9 cellular contexts compared by ENCODE assay signal in genomic region chr3:12965999-12966846, GRCh38.
DNase-seq lines count a peak whose midpoint lies in the region; ATAC-seq, FAIRE-seq and TF ChIP-seq lines count a peak whose summit lies in the region.
"Had no signal": no experiment of that assay in that cellular context is flagged by ENCODE, and none has a peak within 500 bp of the region (broad histone marks: within the 10 kb centered on the region; RNA-seq: fewer than 3 reads in every experiment).

No MANE protein-coding gene starts in this region.

- H3K4me1 Mint-ChIP-seq in activated CD4-positive, alpha-beta T cell treated with anti-CD3 and anti-CD28 coated beads, Interleukin-2, amount 10 ng/mL, durations not matched to agents 7 days and 5 days, result peaks cover 68% of the 10 kb centered on the region

- TF ChIP-seq EP300 in K562 (IDR thresholded peaks at IDR 0.05; ENCODE audit: low read length), result no peak

- DNase-seq in activated CD4-positive, alpha-beta T cell treated with anti-CD3 and anti-CD28 coated beads, Interleukin-2, amount 10 ng/mL, durations not matched to agents 7 days and 5 days, result no peak
- DNase-seq in activated CD4-positive, alpha-beta T cell treated with anti-CD3 and anti-CD28 coated beads for 1 hour, result no peak
- DNase-seq in K562 (ENCODE audit: extremely low read depth in 1 of 4, low spot score in 3 of 4), result no peak
- DNase-seq in lower lobe of right lung, result no peak
- DNase-seq in tibial artery, result no peak
- no peak for DNase-seq in NK-92 (lab: John Stamatoyannopoulos, UW; ENCODE audit: unreplicated experiment)
- no peak for DNase-seq in dedifferentiated amniotic fluid mesenchymal stem cell (ENCODE audit: extremely low spot score)
- DNase-seq in NCI-H128 (lab: John Stamatoyannopoulos, UW; ENCODE audit: unreplicated experiment), result no peak
- DNase-seq: NCI-H446 had no signal

- H3K4me3 ChIP-seq in K562, result peak overlapping the region; percentile 80
- peak overlapping the region; percentile 88 for H3K4me3 ChIP-seq in lower lobe of right lung
- H3K4me3 ChIP-seq in tibial artery, result peak overlapping the region; percentile 97 to 99

- H3K36me3 ChIP-seq in K562 (ENCODE audit: control insufficient read depth, insufficient read depth, low read length) (peaks cover 23% of the 10 kb centered on the region; the same call in 2 of the 3 replicates), lower lobe of right lung (peaks cover 5% of the 10 kb centered on the region), tibial artery (no peaks in the 10 kb centered on the region)

- in situ Hi-C loops in K562 (cut with MboI), result no loop called here

- H3K9me3 ChIP-seq in K562 (replicated peaks; ENCODE audit: control insufficient read depth, insufficient read depth, low read depth, low read length) (no peaks in the 10 kb centered on the region), lower lobe of right lung (no peaks in the 10 kb centered on the region), tibial artery (no peaks in the 10 kb centered on the region)

- H3K27ac Mint-ChIP-seq in activated CD4-positive, alpha-beta T cell treated with anti-CD3 and anti-CD28 coated beads, Interleukin-2, amount 10 ng/mL, durations not matched to agents 7 days and 5 days, result no peak overlapping the region

- no peak overlapping the region; the same call in 1 of the 2 replicates for H2AFZ ChIP-seq in K562 (ENCODE audit: low read depth, low read length)

- TSS peak; percentile 34 for BruUV-seq in K562 (replicated peaks; lab: Mats Ljungman, UMichigan)

- H3K27me3 ChIP-seq in K562 (ENCODE audit: control insufficient read depth in 2 of 2, insufficient read depth in 2 of 2, low read length in 2 of 2), result no peaks in the 10 kb centered on the region
- H3K27me3 ChIP-seq in lower lobe of right lung (ENCODE audit: low read depth), result no peaks in the 10 kb centered on the region
- no peaks in the 10 kb centered on the region for H3K27me3 ChIP-seq in tibial artery

- no peaks in the 10 kb centered on the region for H3K9me3 Mint-ChIP-seq in activated CD4-positive, alpha-beta T cell treated with anti-CD3 and anti-CD28 coated beads, Interleukin-2, amount 10 ng/mL, durations not matched to agents 7 days and 5 days

- TF ChIP-seq RAD21 in K562 (CRISPR knock-in tag; conservative IDR thresholded peaks at IDR 0.05 in 1 of 2, IDR thresholded peaks at IDR 0.05 in 1 of 2), result no peak

- peak overlapping the region; percentile 94 for H3K4me2 ChIP-seq in K562 (ENCODE audit: insufficient read depth, low read length)

- CTCF ChIA-PET in activated CD4-positive, alpha-beta T cell treated with anti-CD3 and anti-CD28 coated beads, Interleukin-2, amount 10 ng/mL, durations not matched to agents 7 days and 5 days (lab: Charles Lee), result interaction anchor here (0.6 to 2.4 kb wide), 7 partner anchors 18 to 414 kb away, joined by 3 to 13 read pairs (median 3); no protein-coding TSS in a partner anchor
- CTCF ChIA-PET in K562 (lab: Yijun Ruan, JAX; ENCODE audit: low intra/inter-chr PET ratio), result no interaction called here

- 54% methylated on average over 11 of the region's 11 CpGs for WGBS in K562 (ENCODE audit: insufficient coverage, low coverage, missing lambda C conversion rate)

- H3K9me1 ChIP-seq in K562 (ENCODE audit: control insufficient read depth, insufficient read depth, low read length), result peaks cover 21% of the 10 kb centered on the region

- H3K4me3 Mint-ChIP-seq in activated CD4-positive, alpha-beta T cell treated with anti-CD3 and anti-CD28 coated beads, Interleukin-2, amount 10 ng/mL, durations not matched to agents 7 days and 5 days, result peak overlapping the region; percentile 49

- peaks cover 62% of the 10 kb centered on the region for H3K79me2 ChIP-seq in K562 (ENCODE audit: control insufficient read depth, insufficient read depth, low read length)

- H3K4me1 ChIP-seq in K562 (replicated peaks in 1 of 2; ENCODE audit: control insufficient read depth in 2 of 2, insufficient read depth in 2 of 2, low read length in 2 of 2), result peaks cover 55 to 56% of the 10 kb centered on the region in 2 experiments
- H3K4me1 ChIP-seq in lower lobe of right lung, result peaks cover 67% of the 10 kb centered on the region
- peaks cover under 1 to 79% (median 76%) of the 10 kb centered on the region in 4 donors for H3K4me1 ChIP-seq in tibial artery

- TF ChIP-seq POLR2A in K562 (conservative IDR thresholded peaks at IDR 0.05), result no peak

- no peak for ATAC-seq in K562
- ATAC-seq in lower lobe of right lung, result no peak

- peak overlapping the region; percentile 69 to 96 for H3K9ac ChIP-seq in K562 (ENCODE audit: insufficient read depth in 1 of 2, low read depth in 2 of 2, low read length in 2 of 2)

- POLR2A ChIA-PET in activated CD4-positive, alpha-beta T cell treated with anti-CD3 and anti-CD28 coated beads, Interleukin-2, amount 10 ng/mL, durations not matched to agents 7 days and 5 days (lab: Charles Lee), result no interaction called here
- POLR2A ChIA-PET in K562 (lab: Yijun Ruan, JAX), result interaction anchor here (0.6 to 2.0 kb wide), 10 partner anchors 9 to 1457 kb away, joined by 3 to 9 read pairs (median 4); no protein-coding TSS in a partner anchor

- TF ChIP-seq CTCF in K562 (IDR thresholded peaks at IDR 0.05 in 2 of 3, conservative IDR thresholded peaks at IDR 0.05 in 1 of 3; ENCODE audit: insufficient read depth in 2 of 3, low read depth in 1 of 3, low read length in 3 of 3), result no peak
- TF ChIP-seq CTCF in lower lobe of right lung (IDR thresholded peaks at IDR 0.05), result no peak
- TF ChIP-seq CTCF in tibial artery (IDR thresholded peaks at IDR 0.05), result no peak

- no peaks in the 10 kb centered on the region for H3K27me3 Mint-ChIP-seq in activated CD4-positive, alpha-beta T cell treated with anti-CD3 and anti-CD28 coated beads, Interleukin-2, amount 10 ng/mL, durations not matched to agents 7 days and 5 days

- intact Hi-C loops in K562 (cut with micrococcal nuclease) (no loop called here), lower lobe of right lung (cut with DNase I) (no loop called here), tibial artery (cut with DNase I; ENCODE audit: low total_unique reads) (no loop called here)

- H3K27ac ChIP-seq in K562 (ENCODE audit: extremely low read depth, low read depth, low read length) (no peak overlapping the region; the same call in 2 of the 3 replicates), lower lobe of right lung (peak overlapping the region; percentile 80), tibial artery (peak overlapping the region; percentile 91 to 94)

- peaks cover 16% of the 10 kb centered on the region for H3K36me3 Mint-ChIP-seq in activated CD4-positive, alpha-beta T cell treated with anti-CD3 and anti-CD28 coated beads, Interleukin-2, amount 10 ng/mL, durations not matched to agents 7 days and 5 days (ENCODE audit: low read depth)

- no peak for FAIRE-seq in K562 (lab: Jason Lieb, UNC)

- H4K20me1 ChIP-seq in K562 (replicated peaks; ENCODE audit: control insufficient read depth, insufficient read depth, low read length), result peaks cover 27% of the 10 kb centered on the region

TF ChIP-seq in K562, 482 proteins besides CTCF, POLR2A, EP300 and RAD21 (continues in another document):
- no peak for TF ChIP-seq ZNF263 (CRISPR knock-in tag; IDR thresholded peaks at IDR 0.05; ENCODE audit: borderline replicate concordance)
- TF ChIP-seq CBFB (CRISPR knock-in tag; IDR thresholded peaks at IDR 0.05), result 0 out of 2 replicates have a peak, but pooled peaks have one; percentile 49
- no peak for TF ChIP-seq PHF21A (IDR thresholded peaks at IDR 0.05; ENCODE audit: borderline replicate concordance, low read depth)
- no peak for TF ChIP-seq TRIM24 (IDR thresholded peaks at IDR 0.05)
- TF ChIP-seq ZNF165 (CRISPR knock-in tag; IDR thresholded peaks at IDR 0.05; ENCODE audit: borderline replicate concordance), result no peak
- TF ChIP-seq ARID2 (IDR thresholded peaks at IDR 0.05), result 0 out of 2 replicates have a peak, but pooled peaks have one; percentile 13
- TF ChIP-seq CSDE1 (IDR thresholded peaks at IDR 0.05), result no peak
- TF ChIP-seq U2AF2 (optimal IDR thresholded peaks at IDR 0.05; ENCODE audit: low read depth, low read length), result no peak
- TF ChIP-seq JUN (IDR thresholded peaks at IDR 0.05; ENCODE audit: borderline replicate concordance, low read depth, low read length), result no peak
- TF ChIP-seq JUN (CRISPR knock-in tag; IDR thresholded peaks at IDR 0.05; ENCODE audit: borderline replicate concordance), result no peak
- TF ChIP-seq HES1 (IDR thresholded peaks at IDR 0.05; ENCODE audit: low read depth), result no peak
- TF ChIP-seq MAFF (IDR thresholded peaks at IDR 0.05; ENCODE audit: low read length), result no peak
- no peak for TF ChIP-seq ZNF639 (CRISPR knock-in tag; conservative IDR thresholded peaks at IDR 0.05 in 1 of 2, IDR thresholded peaks at IDR 0.05 in 1 of 2)
- TF ChIP-seq SIN3A (IDR thresholded peaks at IDR 0.05; ENCODE audit: borderline replicate concordance in 2 of 2, control insufficient read depth in 1 of 2, low read depth in 2 of 2, low read length in 2 of 2), result 0 out of 4 replicates have a peak, but pooled peaks of 1 of the 2 experiments have one; percentile 14
- TF ChIP-seq KDM4B (IDR thresholded peaks at IDR 0.05; ENCODE audit: borderline replicate concordance in 2 of 2, low read depth in 1 of 2), result no peak
